19 cellular contexts compared by ENCODE assay signal in genomic region chr4:184255361-184255760, GRCh38. TPM values are rescaled to one million over a fixed set of nuclear protein-coding genes. Genes with fewer than 3 reads are reported as not detected.
DNase-seq lines count a peak whose midpoint lies in the region; ATAC-seq, FAIRE-seq and TF ChIP-seq lines count a peak whose summit lies in the region.
"Had no signal": no experiment of that assay in that cellular context is flagged by ENCODE, and none has a peak within 500 bp of the region (broad histone marks: within the 10 kb centered on the region; RNA-seq: fewer than 3 reads in every experiment).

No MANE protein-coding gene starts in this region.

- no peak for TF ChIP-seq CTCF in activated CD8-positive, alpha-beta T cell treated with anti-CD3 and anti-CD28 coated beads for 36 hours (IDR thresholded peaks at IDR 0.05)
- TF ChIP-seq CTCF in foreskin fibroblast (IDR thresholded peaks at IDR 0.05; ENCODE audit: low read depth, low read length): no peak

- no peak overlapping the region for H3K27ac Mint-ChIP-seq in activated CD8-positive, alpha-beta T cell treated with anti-CD3 and anti-CD28 coated beads, Interleukin-2, amount 10 ng/mL, durations not matched to agents 7 days and 5 days
- H3K27ac Mint-ChIP-seq in activated CD8-positive, alpha-beta T cell treated with anti-CD3 and anti-CD28 coated beads for 36 hours: no peak overlapping the region

- DNase-seq in activated CD8-positive, alpha-beta T cell treated with anti-CD3 and anti-CD28 coated beads, Interleukin-2, amount 10 ng/mL, durations not matched to agents 7 days and 5 days: peak; percentile 16
- no peak for DNase-seq in activated CD8-positive, alpha-beta T cell treated with anti-CD3 and anti-CD28 coated beads for 36 hours
- peak; percentile 49 for DNase-seq in foreskin melanocyte
- peak; percentile 71 for DNase-seq in midbrain (lab: John Stamatoyannopoulos, UW)
- no peak for DNase-seq in foreskin fibroblast
- DNase-seq in urothelium cell line (ENCODE audit: low spot score): no peak
- DNase-seq: activated CD8-positive, alpha-beta memory T cell treated with anti-CD3 and anti-CD28 coated beads, Interleukin-2, amount 50 U/mL, for 48 hours; activated gamma-delta T cell treated with Interleukin-2 at 50 U/mL for 16 hours; NCI-H1436; NCI-H2171; NCI-H774; thyroid gland had no signal

- no peak overlapping the region for H3K4me3 Mint-ChIP-seq in activated CD8-positive, alpha-beta T cell treated with anti-CD3 and anti-CD28 coated beads, Interleukin-2, amount 10 ng/mL, durations not matched to agents 7 days and 5 days
- H3K4me3 Mint-ChIP-seq in activated CD8-positive, alpha-beta T cell treated with anti-CD3 and anti-CD28 coated beads for 36 hours: no peak overlapping the region

- no peak for FAIRE-seq in urothelium cell line (lab: Jason Lieb, UNC)
- FAIRE-seq: A549 had no signal

- no peak for ATAC-seq in activated CD8-positive, alpha-beta T cell treated with anti-CD3 and anti-CD28 coated beads, Interleukin-2, amount 10 ng/mL, durations not matched to agents 7 days and 5 days
- ATAC-seq in activated CD8-positive, alpha-beta T cell treated with anti-CD3 and anti-CD28 coated beads for 36 hours: no peak
- no peak for ATAC-seq in HG03045 (IDR thresholded peaks at IDR 0.05; ENCODE audit: unreplicated experiment)
- ATAC-seq: A549 had no signal

- no peaks in the 10 kb centered on the region for H3K36me3 Mint-ChIP-seq in activated CD8-positive, alpha-beta T cell treated with anti-CD3 and anti-CD28 coated beads, Interleukin-2, amount 10 ng/mL, durations not matched to agents 7 days and 5 days (ENCODE audit: low read depth)
- H3K36me3 Mint-ChIP-seq in activated CD8-positive, alpha-beta T cell treated with anti-CD3 and anti-CD28 coated beads for 36 hours (ENCODE audit: low read depth): peaks cover 3% of the 10 kb centered on the region

- peak overlapping the region; percentile 73 for H3K27ac ChIP-seq in temporal lobe (ENCODE audit: low read depth, low read length)
- H3K27ac ChIP-seq: A549, ascending aorta, C4-2B, SK-N-MC, thyroid gland had no signal

- no peaks in the 10 kb centered on the region for H3K27me3 Mint-ChIP-seq in activated CD8-positive, alpha-beta T cell treated with anti-CD3 and anti-CD28 coated beads, Interleukin-2, amount 10 ng/mL, durations not matched to agents 7 days and 5 days (ENCODE audit: low read depth)
- H3K27me3 Mint-ChIP-seq in activated CD8-positive, alpha-beta T cell treated with anti-CD3 and anti-CD28 coated beads for 36 hours: no peaks in the 10 kb centered on the region

- no peak overlapping the region for H3K4me3 ChIP-seq in foreskin fibroblast (ENCODE audit: low read depth in 1 of 2, low read length in 2 of 2)
- H3K4me3 ChIP-seq: A549, ascending aorta, SK-N-MC, thyroid gland had no signal

- no peaks in the 10 kb centered on the region for H3K9me3 Mint-ChIP-seq in activated CD8-positive, alpha-beta T cell treated with anti-CD3 and anti-CD28 coated beads, Interleukin-2, amount 10 ng/mL, durations not matched to agents 7 days and 5 days (ENCODE audit: insufficient read depth)
- H3K9me3 Mint-ChIP-seq in activated CD8-positive, alpha-beta T cell treated with anti-CD3 and anti-CD28 coated beads for 36 hours: no peaks in the 10 kb centered on the region

- peaks cover 11% of the 10 kb centered on the region for H3K4me1 Mint-ChIP-seq in activated CD8-positive, alpha-beta T cell treated with anti-CD3 and anti-CD28 coated beads, Interleukin-2, amount 10 ng/mL, durations not matched to agents 7 days and 5 days (ENCODE audit: low read depth)
- H3K4me1 Mint-ChIP-seq in activated CD8-positive, alpha-beta T cell treated with anti-CD3 and anti-CD28 coated beads for 36 hours (ENCODE audit: low read depth): peaks cover 20% of the 10 kb centered on the region

- CTCF ChIA-PET in activated CD8-positive, alpha-beta T cell treated with anti-CD3 and anti-CD28 coated beads, Interleukin-2, amount 10 ng/mL, durations not matched to agents 7 days and 5 days (lab: Charles Lee): no interaction called here
- CTCF ChIA-PET in activated CD8-positive, alpha-beta T cell treated with anti-CD3 and anti-CD28 coated beads for 36 hours (lab: Charles Lee): interaction anchor here (4.7 to 6.4 kb wide), 2 partner anchors 8 to 19 kb away, joined by 49 to 63 read pairs; no protein-coding TSS in a partner anchor

- POLR2A ChIA-PET in activated CD8-positive, alpha-beta T cell treated with anti-CD3 and anti-CD28 coated beads, Interleukin-2, amount 10 ng/mL, durations not matched to agents 7 days and 5 days (lab: Charles Lee): no interaction called here
- POLR2A ChIA-PET in activated CD8-positive, alpha-beta T cell treated with anti-CD3 and anti-CD28 coated beads for 36 hours (lab: Charles Lee): interaction anchor here (1.1 to 1.8 kb wide), 3 partner anchors 8 to 796 kb away, joined by 4 to 5 read pairs (median 4); no protein-coding TSS in a partner anchor

- intact Hi-C loops in activated CD8-positive, alpha-beta T cell treated with anti-CD3 and anti-CD28 coated beads for 36 hours (cut with micrococcal nuclease): no loop called here

RNA-seq across cellular contexts. Expression of gene ENPP6, which starts 37.7 kb away (rescaled TPM):
- under 1 TPM; 0.18 to 0.87 TPM for total RNA-seq in activated CD8-positive, alpha-beta T cell treated with anti-CD3 and anti-CD28 coated beads, Interleukin-2, amount 10 ng/mL, durations not matched to agents 7 days and 5 days
- under 1 TPM; 0.27 to 0.40 TPM for total RNA-seq in activated CD8-positive, alpha-beta T cell treated with anti-CD3 and anti-CD28 coated beads for 36 hours
- total RNA-seq in temporal lobe: 2.2 TPM
- total RNA-seq: ascending aorta, M059J had no signal

Comparison
In these comparisons a context has a peak if more than half of its experiments do, and no peak if none do; other contexts are left out.
1. DNase-seq: peak in activated CD8-positive, alpha-beta T cell treated with anti-CD3 and anti-CD28 coated beads, Interleukin-2, amount 10 ng/mL, durations not matched to agents 7 days and 5 days (single experiment), foreskin melanocyte (single experiment) and midbrain (single experiment); none in activated CD8-positive, alpha-beta T cell treated with anti-CD3 and anti-CD28 coated beads for 36 hours (single experiment), foreskin fibroblast (0 of 2) and urothelium cell line (single experiment).